In the genomic region with DNA sequence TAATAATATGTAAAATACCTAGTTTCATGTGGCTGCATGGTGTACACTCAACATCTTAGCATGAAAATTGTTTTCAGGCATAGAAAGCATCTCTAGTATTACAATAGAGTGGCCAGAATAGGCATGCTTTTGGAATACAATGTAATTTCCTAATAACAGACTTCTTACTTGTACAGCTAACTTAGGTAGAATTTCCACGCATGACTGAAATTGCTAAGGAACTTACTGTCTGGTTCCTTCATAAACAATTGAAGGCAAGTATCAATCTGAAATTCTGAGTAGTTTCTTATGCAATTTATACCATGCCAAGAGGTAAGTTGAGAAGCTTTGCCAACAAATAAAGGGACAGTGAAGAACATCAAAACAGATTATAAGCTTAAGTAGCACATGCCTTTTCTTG, we compare ENCODE assay signal across 18 cellular contexts. TPM values are rescaled to one million over a fixed set of nuclear protein-coding genes. Genes with fewer than 3 reads are reported as not detected.
A peak's percentile ranks its signal among the peaks of the same experiment; 100 is the strongest.
DNase-seq lines count a peak whose midpoint lies in the region; ATAC-seq and TF ChIP-seq lines count a peak whose summit lies in the region.
"Had no signal": no experiment of that assay in that cellular context is flagged by ENCODE, and none has a peak within 500 bp of the region (broad histone marks: within the 10 kb centered on the region; RNA-seq: fewer than 3 reads in every experiment).

No MANE protein-coding gene starts in this region.

- no peak for ATAC-seq in HG03280 (IDR thresholded peaks at IDR 0.05; ENCODE audit: unreplicated experiment)

- H3K9me3 ChIP-seq in neutrophil (no peaks in the 10 kb centered on the region), HAP-1 (no peaks in the 10 kb centered on the region)

- in situ Hi-C loops in HAP-1 (cut with MboI; ENCODE audit: low sequenced_read_pairs) = no loop called here

- H3K4me3 ChIP-seq in HL-60 (replicated peaks; ENCODE audit: insufficient read depth, low read length) = no peak overlapping the region
- H3K4me3 ChIP-seq in epithelial cell of proximal tubule (ENCODE audit: low read depth, low read length) = no peak overlapping the region
- no peak overlapping the region for H3K4me3 ChIP-seq in neutrophil (ENCODE audit: low read depth in 1 of 2, low read length in 1 of 2)
- H3K4me3 ChIP-seq in HAP-1 = no peak overlapping the region
- H3K4me3 ChIP-seq: PC-9 had no signal

- H3K36me3 ChIP-seq in neutrophil (no peaks in the 10 kb centered on the region), HAP-1 (replicated peaks) (no peaks in the 10 kb centered on the region)

- no peak for DNase-seq in HL-60 (ENCODE audit: low read depth in 1 of 2, low spot score in 1 of 2)
- DNase-seq in OCI-M1 (lab: John Stamatoyannopoulos, UW) = peak; percentile 59
- peak; percentile 19 for DNase-seq in epithelial cell of proximal tubule (ENCODE audit: low read depth)
- DNase-seq in ecto neural progenitor cell (ENCODE audit: low spot score) = no peak
- no peak for DNase-seq in MV-4-11 (lab: John Stamatoyannopoulos, UW)
- DNase-seq in HAP-1 (ENCODE audit: low spot score in 2 of 2) = no peak
- DNase-seq: CD4-positive, CD25-positive, alpha-beta regulatory T cell; DMS79 treated with DMSO at 0.1 percent for 48 hours; HFFc6; NCI-H187 treated with DMSO at 0.1 percent for 48 hours; NCI-H2171 treated with DMSO at 0.1 percent for 48 hours; NCI-H82; PC-9; SW 1271 had no signal

- no peaks in the 10 kb centered on the region for H3K27me3 ChIP-seq in HL-60 (ENCODE audit: insufficient read depth, poor library complexity, severe bottlenecking)
- no peaks in the 10 kb centered on the region for H3K27me3 ChIP-seq in neutrophil
- H3K27me3 ChIP-seq in HAP-1 (ENCODE audit: low read depth) = 0 out of 2 replicates have a peak, but pooled peaks cover 4% of the 10 kb centered on the region

- TF ChIP-seq CTCF in HL-60 (IDR thresholded peaks at IDR 0.05; ENCODE audit: insufficient read depth, low read length) (no peak), epithelial cell of proximal tubule (conservative IDR thresholded peaks at IDR 0.05; ENCODE audit: low read depth, low read length) (no peak), neutrophil (IDR thresholded peaks at IDR 0.05) (no peak)

- peaks cover 31 to 38% of the 10 kb centered on the region in 2 experiments for H3K4me1 ChIP-seq in neutrophil (ENCODE audit: control insufficient read depth in 1 of 2, insufficient read depth in 1 of 2, low read depth in 1 of 2, low read length in 1 of 2)
- H3K4me1 ChIP-seq in HAP-1 = no peaks in the 10 kb centered on the region

- H3K27ac ChIP-seq in HL-60 (replicated peaks) = peak overlapping the region; percentile 95
- H3K27ac ChIP-seq in neutrophil = peak overlapping the region; percentile 98
- H3K27ac ChIP-seq: PC-9 had no signal

RNA-seq across cellular contexts. Expression of a gene that starts 26.7 kb away (rescaled TPM):
- total RNA-seq in epithelial cell of proximal tubule = 0.43 TPM in 1 of 2 replicates, not detected in the other
- total RNA-seq: CD4-positive, CD25-positive, alpha-beta regulatory T cell; G401; HFFc6; PC-9; SK-MEL-5 had no signal

Comparison
In these comparisons a context has a peak if more than half of its experiments do, and no peak if none do; other contexts are left out.
1. DNase-seq: peak in OCI-M1 (single experiment) and epithelial cell of proximal tubule (single experiment); none in HL-60 (0 of 2), ecto neural progenitor cell (single experiment), MV-4-11 (single experiment) and HAP-1 (0 of 2).